Comparison of ENCODE assay signal across 19 cellular contexts in the genomic region with DNA sequence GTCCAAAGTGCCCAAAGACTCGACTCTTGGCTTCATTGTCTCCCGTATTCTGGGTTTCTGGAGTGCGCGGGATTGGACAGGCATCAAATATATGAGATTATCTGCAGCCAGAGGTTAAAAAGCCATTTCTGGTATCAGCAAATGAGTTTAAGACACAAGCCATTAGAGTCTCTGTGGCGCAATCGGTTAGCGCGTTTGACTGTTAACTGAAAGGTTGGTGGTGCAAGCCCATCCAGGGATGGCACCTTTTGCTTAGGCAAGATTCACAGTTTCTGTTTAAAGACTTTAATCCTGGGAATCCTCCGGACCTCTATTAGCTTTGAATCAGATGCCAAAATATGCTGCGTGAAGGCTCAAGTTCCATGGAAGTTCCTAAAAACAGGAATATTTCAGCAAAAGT. TPM values are rescaled to one million over a fixed set of nuclear protein-coding genes. Genes with fewer than 3 reads are reported as not detected.
"Had no signal": no experiment of that assay in that cellular context is flagged by ENCODE, and none has a peak within 500 bp of the region (broad histone marks: within the 10 kb centered on the region; RNA-seq: fewer than 3 reads in every experiment).

No MANE protein-coding gene starts in this region.

RNA-seq across cellular contexts. Expression of gene PPIAL4A, which starts 55.6 kb away (rescaled TPM):
- total RNA-seq: dermis microvascular lymphatic vessel endothelial cell; endodermal cell; esophagus mucosa; esophagus squamous epithelium; gastrocnemius medialis; glomerular endothelial cell; heart right ventricle; kidney epithelial cell; left cardiac atrium; left lung; left ventricle myocardium superior; lower leg skin; lower lobe of right lung; lung microvascular endothelial cell; mesenteric fat pad; mesothelial cell of epicardium; mucosa of descending colon; myocyte; naive thymus-derived CD8-positive, alpha-beta T cell had no signal
